ENCODE assay signal across 20 cellular contexts in the genomic region with DNA sequence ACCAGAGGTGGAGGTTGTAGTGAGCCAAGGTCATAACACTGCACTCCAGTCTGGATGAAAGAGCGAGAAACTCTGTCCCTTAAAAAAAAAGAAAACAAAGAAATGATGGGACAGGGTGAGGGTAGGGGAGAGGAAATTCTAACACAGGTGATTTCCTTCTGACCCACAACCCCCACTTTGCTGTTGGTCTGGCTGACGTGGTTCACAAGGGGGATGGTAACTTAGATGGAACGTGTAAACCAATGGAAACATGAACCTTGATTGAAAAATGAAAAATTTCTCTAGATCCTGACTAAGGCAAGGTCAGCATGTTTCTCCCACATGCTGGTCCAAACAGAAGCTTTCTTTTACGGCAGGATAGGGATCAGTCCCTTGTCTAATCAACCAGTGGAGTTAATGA. TPM values are rescaled to one million over a fixed set of nuclear protein-coding genes. Genes with fewer than 3 reads are reported as not detected.
DNase-seq lines count a peak whose midpoint lies in the region; FAIRE-seq and TF ChIP-seq lines count a peak whose summit lies in the region.
"Had no signal": no experiment of that assay in that cellular context is flagged by ENCODE, and none has a peak within 500 bp of the region (broad histone marks: within the 10 kb centered on the region; RNA-seq: fewer than 3 reads in every experiment).

No MANE protein-coding gene starts in this region.

- H3K27ac Mint-ChIP-seq in endodermal cell = no peak overlapping the region
- H3K27ac Mint-ChIP-seq: CD4-positive, CD25-positive, alpha-beta regulatory T cell; CD8-positive, alpha-beta T cell; HFFc6 had no signal

- H3K9me2 ChIP-seq in Loucy (replicated peaks; ENCODE audit: low read depth, low read length) = no peaks in the 10 kb centered on the region

- H3K4me2 ChIP-seq in Loucy (ENCODE audit: low read depth, low read length, poor library complexity, severe bottlenecking) = no peak overlapping the region
- H3K4me2 ChIP-seq in parathyroid adenoma (ENCODE audit: low read length) = no peak overlapping the region

- H3K36me3 ChIP-seq in Loucy (ENCODE audit: insufficient read depth, low read length) (no peaks in the 10 kb centered on the region), endodermal cell (ENCODE audit: control insufficient read depth, insufficient read depth, low read length) (no peaks in the 10 kb centered on the region), parathyroid adenoma (ENCODE audit: control insufficient read depth, insufficient read depth, low read length) (no peaks in the 10 kb centered on the region), small intestine (ENCODE audit: control insufficient read depth in 2 of 2, insufficient read depth in 2 of 2, low read length in 2 of 2) (no peaks in the 10 kb centered on the region)
- H3K36me3 ChIP-seq: HAP-1 had no signal

- no peaks in the 10 kb centered on the region for H3K79me2 ChIP-seq in Loucy (ENCODE audit: insufficient read depth, low read length)
- H3K79me2 ChIP-seq in parathyroid adenoma = no peaks in the 10 kb centered on the region

- H2AFZ ChIP-seq in Loucy (ENCODE audit: low read length) = 0 out of 2 replicates have a peak overlapping the region, but pooled peaks have one; percentile 45
- peak overlapping the region; percentile 11 for H2AFZ ChIP-seq in parathyroid adenoma

- H3K27me3 Mint-ChIP-seq in endodermal cell (ENCODE audit: insufficient read depth) = no peaks in the 10 kb centered on the region

- H3K9ac ChIP-seq in Loucy (ENCODE audit: low read depth, low read length, poor library complexity, severe bottlenecking) (no peak overlapping the region), endodermal cell (ENCODE audit: extremely low read depth, low read length, poor library complexity, severe bottlenecking) (no peak overlapping the region), parathyroid adenoma (no peak overlapping the region)

- in situ Hi-C loops in GM13976 (cut with MboI; ENCODE audit: low sequenced_read_pairs, unreplicated experiment) = loop anchor here (5.0 to 25.0 kb wide), 2 partner anchors 303 to 963 kb away; no protein-coding TSS in a partner anchor

- no peak overlapping the region for H3K27ac ChIP-seq in endodermal cell (ENCODE audit: low read depth, low read length)
- H3K27ac ChIP-seq in parathyroid adenoma = no peak overlapping the region
- no peak overlapping the region for H3K27ac ChIP-seq in small intestine (ENCODE audit: low read depth in 1 of 2, low read length in 1 of 2)

- no peak overlapping the region for H3K4me3 Mint-ChIP-seq in endodermal cell
- H3K4me3 Mint-ChIP-seq: CD4-positive, CD25-positive, alpha-beta regulatory T cell; CD8-positive, alpha-beta T cell; HFFc6 had no signal

- H4K20me1 ChIP-seq in Loucy (ENCODE audit: insufficient read depth, low read length, poor library complexity, severe bottlenecking) = no peaks in the 10 kb centered on the region

- no peaks in the 10 kb centered on the region for H3K9me3 Mint-ChIP-seq in endodermal cell
- H3K9me3 Mint-ChIP-seq: CD4-positive, CD25-positive, alpha-beta regulatory T cell; CD8-positive, alpha-beta T cell; HFFc6 had no signal

- TF ChIP-seq CTCF in GM13976 (IDR thresholded peaks at IDR 0.05; ENCODE audit: borderline replicate concordance, control extremely low read depth, extremely low read depth, insufficient read depth, missing control alignments) = no peak
- TF ChIP-seq CTCF in Loucy (conservative IDR thresholded peaks at IDR 0.05; ENCODE audit: low read length) = no peak
- TF ChIP-seq CTCF in endodermal cell (conservative IDR thresholded peaks at IDR 0.05) = no peak
- TF ChIP-seq CTCF in parathyroid adenoma (IDR thresholded peaks at IDR 0.05) = no peak

- no peaks in the 10 kb centered on the region for H3K4me1 ChIP-seq in Loucy (ENCODE audit: insufficient read depth, low read length, poor library complexity, severe bottlenecking)
- peaks cover 3% of the 10 kb centered on the region for H3K4me1 ChIP-seq in endodermal cell (ENCODE audit: control insufficient read depth, insufficient read depth, low read length)
- H3K4me1 ChIP-seq in parathyroid adenoma = no peaks in the 10 kb centered on the region
- peaks cover 0 to 3% of the 10 kb centered on the region in 2 donors for H3K4me1 ChIP-seq in small intestine (ENCODE audit: control insufficient read depth in 2 of 2, insufficient read depth in 1 of 2, low read depth in 1 of 2, low read length in 1 of 2)
- H3K4me1 ChIP-seq: HAP-1 had no signal

- H3K9me3 ChIP-seq in Loucy (ENCODE audit: insufficient read depth, low read depth, low read length) (no peaks in the 10 kb centered on the region), endodermal cell (ENCODE audit: control insufficient read depth, low read length) (no peaks in the 10 kb centered on the region), parathyroid adenoma (ENCODE audit: control insufficient read depth, low read length) (no peaks in the 10 kb centered on the region), small intestine (ENCODE audit: control insufficient read depth, low read depth) (no peaks in the 10 kb centered on the region)
- H3K9me3 ChIP-seq: Caco-2, HAP-1 had no signal

- WGBS in endodermal cell (ENCODE audit: insufficient coverage in 1 of 2, insufficient read length in 1 of 2), 2 experiments = 62 to 79% methylated on average over 2 to 4 of the region's 4 CpGs
- 48 to 59% (median 59%) methylated on average over 4 of the region's 4 CpGs for WGBS in small intestine, 3 donors

- H3K27me3 ChIP-seq in Loucy (ENCODE audit: insufficient read depth, low read length, poor library complexity, severe bottlenecking) (no peaks in the 10 kb centered on the region), endodermal cell (ENCODE audit: control insufficient read depth, insufficient read depth, low read length, poor library complexity, severe bottlenecking) (no peaks in the 10 kb centered on the region), parathyroid adenoma (ENCODE audit: control insufficient read depth, insufficient read depth, low read length) (no peaks in the 10 kb centered on the region), small intestine (ENCODE audit: control insufficient read depth in 2 of 2, insufficient read depth in 2 of 2, low read length in 2 of 2) (no peaks in the 10 kb centered on the region)

- FAIRE-seq in small intestine (lab: Jason Lieb, UNC) = no peak
- FAIRE-seq: GM12891, GM19239, H54 had no signal

- no peaks in the 10 kb centered on the region for H3F3A ChIP-seq in Loucy (ENCODE audit: low read depth)

- H3K4me3 ChIP-seq in Loucy (ENCODE audit: low read length, poor library complexity, severe bottlenecking) = no peak overlapping the region
- H3K4me3 ChIP-seq in endodermal cell (ENCODE audit: low read length) = no peak overlapping the region
- no peak overlapping the region for H3K4me3 ChIP-seq in parathyroid adenoma (ENCODE audit: low read depth, low read length)
- H3K4me3 ChIP-seq in small intestine (ENCODE audit: low read depth in 1 of 2, low read length in 2 of 2) = no peak overlapping the region
- H3K4me3 ChIP-seq: HAP-1 had no signal

- no peaks in the 10 kb centered on the region for H3K36me3 Mint-ChIP-seq in endodermal cell (ENCODE audit: low read depth)
- H3K36me3 Mint-ChIP-seq: CD4-positive, CD25-positive, alpha-beta regulatory T cell; CD8-positive, alpha-beta T cell had no signal

- DNase-seq in GM13976 (ENCODE audit: low spot score) (peak; percentile 36), endodermal cell (peak; percentile 65), small intestine (no peak), cortex of kidney (lab: John Stamatoyannopoulos, UW) (no peak)
- no peak for DNase-seq in activated naive CD4-positive, alpha-beta T cell treated with Interleukin-2 at 50 U/mL for 16 hours
- DNase-seq: C1 segment of cervical spinal cord; Caco-2; CD4-positive, CD25-positive, alpha-beta regulatory T cell; CD8-positive, alpha-beta T cell; DMS153; DND-41; GDM1; GOT3; HFFc6 had no signal

- peaks cover 12% of the 10 kb centered on the region for H3K4me1 Mint-ChIP-seq in endodermal cell

RNA-seq across cellular contexts. Expression of gene RIOX1, which starts 15.8 kb away (rescaled TPM):
- total RNA-seq in endodermal cell = 10 to 100 TPM; 20.1 to 21.5 TPM
- polyA plus RNA-seq in endodermal cell (2013, experiment 1 of 2) = 13.2 TPM
- 12.3 TPM for polyA plus RNA-seq in endodermal cell (2013, experiment 2 of 2)
- polyA plus RNA-seq in small intestine = 1 to 10 TPM; 5.4 to 7.4 (median 6.2) TPM

RNA-seq across cellular contexts. Expression of gene NUMB, which starts 16.6 kb away (rescaled TPM):
- 10 to 100 TPM; 79.9 to 85.2 TPM for total RNA-seq in endodermal cell
- 44.4 TPM for polyA plus RNA-seq in endodermal cell (2013, experiment 1 of 2)
- polyA plus RNA-seq in endodermal cell (2013, experiment 2 of 2) = 38.5 TPM
- 10 to 100 TPM; 38.5 to 69.6 (median 41.3) TPM for polyA plus RNA-seq in small intestine

Comparison
In these comparisons a context has a peak if more than half of its experiments do, and no peak if none do; other contexts are left out.
1. DNase-seq: peak in GM13976 (single experiment) and endodermal cell (single experiment); none in small intestine (single experiment), activated naive CD4-positive, alpha-beta T cell treated with Interleukin-2 at 50 U/mL for 16 hours (single experiment) and cortex of kidney (single experiment).